Comparison of ENCODE assay signal across 31 cellular contexts in the genomic region with DNA sequence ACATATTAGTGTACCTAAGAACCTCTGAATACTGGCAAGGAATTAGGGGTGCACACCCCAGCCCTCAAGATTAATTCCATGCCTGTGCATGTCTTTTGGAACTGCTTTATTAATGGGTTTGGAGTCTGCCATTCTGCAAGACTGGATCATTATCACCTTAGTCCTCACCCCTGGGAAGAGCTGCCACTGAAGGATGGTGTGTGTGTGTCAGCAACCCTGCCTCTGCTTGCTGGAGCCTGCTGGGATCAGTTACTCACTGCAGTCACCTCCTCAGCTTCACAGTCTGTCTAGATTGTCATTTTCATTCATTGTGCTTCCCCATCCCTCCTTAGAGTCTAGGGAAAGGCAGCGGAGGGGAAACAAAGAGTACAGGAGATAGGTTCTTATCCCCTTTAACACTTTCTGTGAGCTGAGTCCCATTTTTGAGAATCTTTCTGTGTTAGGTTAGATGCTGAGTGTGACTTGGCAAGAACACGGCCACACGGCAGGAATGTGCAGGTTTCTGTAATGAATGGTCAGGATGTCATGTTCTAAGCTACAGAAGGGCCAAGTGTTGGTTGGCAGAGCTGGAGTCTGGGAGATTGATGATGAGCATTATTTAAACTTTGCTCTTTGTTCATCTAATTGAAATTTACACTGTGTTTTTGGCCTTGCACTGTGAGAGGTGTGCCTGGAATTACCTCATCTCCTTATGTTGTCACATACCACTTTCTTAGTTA. TPM values are rescaled to one million over a fixed set of nuclear protein-coding genes. Genes with fewer than 3 reads are reported as not detected.
DNase-seq lines count a peak whose midpoint lies in the region; ATAC-seq and TF ChIP-seq lines count a peak whose summit lies in the region.
"Had no signal": no experiment of that assay in that cellular context is flagged by ENCODE, and none has a peak within 500 bp of the region (broad histone marks: within the 10 kb centered on the region; RNA-seq: fewer than 3 reads in every experiment).

No MANE protein-coding gene starts in this region.

- peaks cover 74% of the 10 kb centered on the region for H3K36me3 Mint-ChIP-seq in stimulated activated naive CD8-positive, alpha-beta T cell treated with anti-CD3 and anti-CD28 coated beads, Interleukin-15, Interleukin-2, amounts not matched to agents 100 ng/mL and 50 ng/mL, for 24 hours (ENCODE audit: low read depth)
- H3K36me3 Mint-ChIP-seq in brain (peaks cover 74% of the 10 kb centered on the region), T-helper 17 cell (ENCODE audit: low read depth) (peaks cover 13% of the 10 kb centered on the region)

- H3K4me3 Mint-ChIP-seq in stimulated activated naive CD8-positive, alpha-beta T cell treated with anti-CD3 and anti-CD28 coated beads, Interleukin-15, Interleukin-2, amounts not matched to agents 100 ng/mL and 50 ng/mL, for 24 hours, result no peak overlapping the region
- H3K4me3 Mint-ChIP-seq in brain, result no peak overlapping the region
- H3K4me3 Mint-ChIP-seq in T-helper 17 cell, result no peak overlapping the region
- H3K4me3 Mint-ChIP-seq: activated naive CD4-positive, alpha-beta T cell treated with anti-CD3 and anti-CD28 coated beads, Interleukin-2, amount 50 U/mL, for 24 hours; activated T-helper 1 cell treated with anti-CD3 and anti-CD28 coated beads, Interleukin-12 subunit alpha, Interleukin-12 subunit beta, Interleukin-2, Interleukin-4 antibody, amounts not matched to agents 30 ng/mL and 10 ng/mL and 1 ng/mL, durations not matched to agents 14 hours and 24 hours and 36 hours; naive thymus-derived CD4-positive, alpha-beta T cell had no signal

- H3K27ac Mint-ChIP-seq in stimulated activated naive CD8-positive, alpha-beta T cell treated with anti-CD3 and anti-CD28 coated beads, Interleukin-15, Interleukin-2, amounts not matched to agents 100 ng/mL and 50 ng/mL, for 24 hours, result peak overlapping the region; percentile 10
- H3K27ac Mint-ChIP-seq in brain, result peak overlapping the region; percentile 85 to 94 (median 92)
- H3K27ac Mint-ChIP-seq in T-helper 17 cell, result no peak overlapping the region
- H3K27ac Mint-ChIP-seq: activated naive CD4-positive, alpha-beta T cell treated with anti-CD3 and anti-CD28 coated beads, Interleukin-2, amount 50 U/mL, for 24 hours; activated T-helper 1 cell treated with anti-CD3 and anti-CD28 coated beads, Interleukin-12 subunit alpha, Interleukin-12 subunit beta, Interleukin-2, Interleukin-4 antibody, amounts not matched to agents 30 ng/mL and 10 ng/mL and 1 ng/mL, durations not matched to agents 14 hours and 24 hours and 36 hours had no signal

- TF ChIP-seq CTCF in brain (conservative IDR thresholded peaks at IDR 0.05), result no peak

- H3K9me3 ChIP-seq in T-helper 17 cell (ENCODE audit: control insufficient read depth, low read length, poor library complexity, severe bottlenecking), result no peaks in the 10 kb centered on the region
- H3K9me3 ChIP-seq: MG63, pancreas, right atrium auricular region, spleen, suprapubic skin had no signal

- H3K27me3 Mint-ChIP-seq in stimulated activated naive CD8-positive, alpha-beta T cell treated with anti-CD3 and anti-CD28 coated beads, Interleukin-15, Interleukin-2, amounts not matched to agents 100 ng/mL and 50 ng/mL, for 24 hours, result no peaks in the 10 kb centered on the region
- H3K27me3 Mint-ChIP-seq in brain, result no peaks in the 10 kb centered on the region
- no peaks in the 10 kb centered on the region for H3K27me3 Mint-ChIP-seq in T-helper 17 cell
- H3K27me3 Mint-ChIP-seq: activated naive CD4-positive, alpha-beta T cell treated with anti-CD3 and anti-CD28 coated beads, Interleukin-2, amount 50 U/mL, for 24 hours; naive thymus-derived CD4-positive, alpha-beta T cell had no signal

- H3K9me3 Mint-ChIP-seq in stimulated activated naive CD8-positive, alpha-beta T cell treated with anti-CD3 and anti-CD28 coated beads, Interleukin-15, Interleukin-2, amounts not matched to agents 100 ng/mL and 50 ng/mL, for 24 hours, result no peaks in the 10 kb centered on the region
- H3K9me3 Mint-ChIP-seq in brain, result no peaks in the 10 kb centered on the region
- H3K9me3 Mint-ChIP-seq: activated naive CD4-positive, alpha-beta T cell treated with anti-CD3 and anti-CD28 coated beads, Interleukin-2, amount 50 U/mL, for 24 hours; activated T-helper 1 cell treated with anti-CD3 and anti-CD28 coated beads, Interleukin-12 subunit alpha, Interleukin-12 subunit beta, Interleukin-2, Interleukin-4 antibody, amounts not matched to agents 30 ng/mL and 10 ng/mL and 1 ng/mL, durations not matched to agents 14 hours and 24 hours and 36 hours; naive thymus-derived CD4-positive, alpha-beta T cell had no signal

- no peaks in the 10 kb centered on the region for H3K4me1 Mint-ChIP-seq in stimulated activated naive CD8-positive, alpha-beta T cell treated with anti-CD3 and anti-CD28 coated beads, Interleukin-15, Interleukin-2, amounts not matched to agents 100 ng/mL and 50 ng/mL, for 24 hours (ENCODE audit: low read depth)
- H3K4me1 Mint-ChIP-seq in brain, result peaks cover 80% of the 10 kb centered on the region
- H3K4me1 Mint-ChIP-seq in T-helper 17 cell, result no peaks in the 10 kb centered on the region
- H3K4me1 Mint-ChIP-seq: activated naive CD4-positive, alpha-beta T cell treated with anti-CD3 and anti-CD28 coated beads, Interleukin-2, amount 50 U/mL, for 24 hours; naive thymus-derived CD4-positive, alpha-beta T cell had no signal

- DNase-seq in stimulated activated naive CD8-positive, alpha-beta T cell treated with anti-CD3 and anti-CD28 coated beads, Interleukin-15, Interleukin-2, amounts not matched to agents 100 U/mL and 50 U/mL, for 24 hours, result no peak
- DNase-seq in mesenteric fat pad (ENCODE audit: low spot score) (peak; percentile 35), 8988T (no peak), T-helper 17 cell (no peak), NCI-H1048 (lab: John Stamatoyannopoulos, UW) (no peak), SW 1271 (lab: John Stamatoyannopoulos, UW) (no peak)
- DNase-seq: activated CD4-positive, alpha-beta T cell treated with anti-CD3 and anti-CD28 coated beads, Interleukin-2, amount 50 U/mL, for 4 hours; anterior cingulate cortex; COR-L47; dermis blood vessel endothelial cell; GDM1; KG1; left ventricle myocardium superior; MG63; midbrain; naive thymus-derived CD4-positive, alpha-beta T cell; NCI-H1417; pancreas; PC-9; SHP77 treated with DMSO at 0.1 percent for 48 hours; spleen; stimulated activated CD4-positive, alpha-beta T cell treated with anti-CD3 and anti-CD28 coated beads, Interleukin-2, amount 100 ng/mL, for 48 hours had no signal

- ATAC-seq in stimulated activated naive CD8-positive, alpha-beta T cell treated with anti-CD3 and anti-CD28 coated beads, Interleukin-15, Interleukin-2, amounts not matched to agents 100 U/mL and 50 U/mL, for 24 hours, result no peak
- no peak for ATAC-seq in T-helper 17 cell
- ATAC-seq: left ventricle myocardium superior; naive thymus-derived CD4-positive, alpha-beta T cell; pancreas had no signal

RNA-seq across cellular contexts. Expression of a gene that starts 21.1 kb away (rescaled TPM):
- not detected for polyA plus RNA-seq in brain (ENCODE audit: insufficient read depth, low read depth, low replicate concordance)
- total RNA-seq in mesenteric fat pad (not detected), T-helper 17 cell (not detected)
- total RNA-seq: activated T-helper 1 cell treated with anti-CD3 and anti-CD28 coated beads, Interleukin-12 subunit alpha, Interleukin-12 subunit beta, Interleukin-2, Interleukin-4 antibody, amounts not matched to agents 30 ng/mL and 10 ng/mL and 1 ng/mL, durations not matched to agents 14 hours and 24 hours and 36 hours; dermis blood vessel endothelial cell; HT1080; left ventricle myocardium superior; naive thymus-derived CD4-positive, alpha-beta T cell; pancreas; PC-9; spleen; suprapubic skin; ureter had no signal
- polyA plus RNA-seq: AG04450; naive thymus-derived CD4-positive, alpha-beta T cell; spleen had no signal

RNA-seq across cellular contexts. Expression of a gene that starts 49.0 kb away (rescaled TPM):
- 164 TPM for polyA plus RNA-seq in brain (ENCODE audit: insufficient read depth, low read depth, low replicate concordance)
- total RNA-seq in mesenteric fat pad (43.6 TPM), T-helper 17 cell (1 to 10 TPM; 3.6 to 4.9 TPM)
